10 cellular contexts compared by ENCODE assay signal in the genomic region with DNA sequence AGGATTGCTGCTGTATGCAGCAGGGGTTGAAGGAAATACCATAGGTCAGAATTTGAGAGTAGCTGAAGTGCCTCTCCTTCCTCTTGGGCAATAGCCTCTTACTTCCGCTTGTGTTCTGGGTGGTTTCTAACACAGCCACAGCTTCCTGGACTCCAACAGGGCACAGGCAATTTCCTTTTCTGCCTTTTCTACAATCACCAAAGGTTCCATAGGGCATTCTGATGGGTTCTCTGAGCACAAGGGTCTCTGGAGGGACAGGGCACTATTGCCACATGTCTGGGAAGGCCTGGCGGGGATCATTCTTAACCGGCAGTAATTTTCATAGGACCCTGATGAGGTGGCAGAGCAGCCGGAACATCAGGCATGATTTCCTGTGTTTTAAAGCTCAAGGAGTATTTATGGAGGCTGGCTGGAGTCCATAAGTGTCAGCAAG. TPM values are rescaled to one million over a fixed set of nuclear protein-coding genes. Genes with fewer than 3 reads are reported as not detected.
A peak's percentile ranks its signal among the peaks of the same experiment; 100 is the strongest.
DNase-seq lines count a peak whose midpoint lies in the region; ATAC-seq and TF ChIP-seq lines count a peak whose summit lies in the region.
"Had no signal": no experiment of that assay in that cellular context is flagged by ENCODE, and none has a peak within 500 bp of the region (broad histone marks: within the 10 kb centered on the region; RNA-seq: fewer than 3 reads in every experiment).

No MANE protein-coding gene starts in this region.

- peaks cover 0 to 30% (median 18%) of the 10 kb centered on the region in 4 donors for H3K4me1 ChIP-seq in Peyer's patch
- peaks cover 4% of the 10 kb centered on the region for H3K4me1 ChIP-seq in colonic mucosa
- no peaks in the 10 kb centered on the region for H3K4me1 ChIP-seq in PC-9 (replicated peaks; ENCODE audit: insufficient read depth)

- intact Hi-C loops in colonic mucosa (cut with DNase I) = no loop called here
- intact Hi-C loops in PC-9 (cut with micrococcal nuclease; ENCODE audit: unreplicated experiment) = loop anchor here (10.0 kb wide), 1 partner anchor 164 kb away; no protein-coding TSS in a partner anchor

- H3K79me2 ChIP-seq in PC-9 (ENCODE audit: low read depth) = no peaks in the 10 kb centered on the region

- TF ChIP-seq CTCF in Peyer's patch (IDR thresholded peaks at IDR 0.05) (no peak), colonic mucosa (IDR thresholded peaks at IDR 0.05) (no peak), nephron (IDR thresholded peaks at IDR 0.05; ENCODE audit: unreplicated experiment in 3 of 3) (no peak), PC-9 (conservative IDR thresholded peaks at IDR 0.05) (no peak)

- peaks cover 33% of the 10 kb centered on the region for H3K4me1 Mint-ChIP-seq in nephron

- H3K27ac ChIP-seq in Peyer's patch (peak overlapping the region; percentile 13 to 82 (median 72)), colonic mucosa (peak overlapping the region; percentile 84), PC-9 (no peak overlapping the region)
- H3K27ac ChIP-seq: SJSA1 had no signal

- no peak overlapping the region for H3K4me3 ChIP-seq in Peyer's patch
- no peak overlapping the region for H3K4me3 ChIP-seq in colonic mucosa
- no peak overlapping the region for H3K4me3 ChIP-seq in PC-9
- H3K4me3 ChIP-seq in MG63 = no peak overlapping the region
- H3K4me3 ChIP-seq: SJSA1 had no signal

- H3K9ac ChIP-seq in colonic mucosa (ENCODE audit: low read depth in 2 of 2, low read length in 2 of 2) = peak overlapping the region in 1 of 2 donors; percentile 51

- no peaks in the 10 kb centered on the region for H3K27me3 ChIP-seq in Peyer's patch
- H3K27me3 ChIP-seq in colonic mucosa = no peaks in the 10 kb centered on the region
- H3K27me3 ChIP-seq in PC-9 (ENCODE audit: insufficient read depth, low read depth) = no peaks in the 10 kb centered on the region
- H3K27me3 ChIP-seq in MG63 = no peaks in the 10 kb centered on the region
- H3K27me3 ChIP-seq: SJSA1 had no signal

- peak overlapping the region; percentile 71 to 83 (median 79) for H3K27ac Mint-ChIP-seq in nephron

- no peaks in the 10 kb centered on the region for H3K9me2 ChIP-seq in PC-9 (ENCODE audit: insufficient read depth)

- CTCF ChIA-PET in PC-9 (lab: Charles Lee) = no interaction called here

- no peaks in the 10 kb centered on the region for H3K9me3 Mint-ChIP-seq in nephron

- H2AFZ ChIP-seq in PC-9 = no peak overlapping the region

- ATAC-seq in HG03469 (IDR thresholded peaks at IDR 0.05; ENCODE audit: unreplicated experiment) (no peak), GM18505 (IDR thresholded peaks at IDR 0.05; ENCODE audit: unreplicated experiment) (no peak)

- DNase-seq in H4 (ENCODE audit: low spot score) (peak; percentile 44), Peyer's patch (peak in 2 of 3 donors; percentile 56 to 80), colonic mucosa (peak; percentile 69), PC-9 (no peak), MG63 (no peak)

- H3K36me3 Mint-ChIP-seq in nephron (ENCODE audit: low read depth) = no peaks in the 10 kb centered on the region

- no peak overlapping the region for H3K4me2 ChIP-seq in PC-9

- no peaks in the 10 kb centered on the region for H3K36me3 ChIP-seq in Peyer's patch
- no peaks in the 10 kb centered on the region for H3K36me3 ChIP-seq in colonic mucosa
- no peaks in the 10 kb centered on the region for H3K36me3 ChIP-seq in PC-9 (ENCODE audit: low read depth)
- no peaks in the 10 kb centered on the region for H3K36me3 ChIP-seq in MG63
- H3K36me3 ChIP-seq: SJSA1 had no signal

- POLR2A ChIA-PET in PC-9 (lab: Charles Lee; ENCODE audit: unreplicated experiment) = interaction anchor here (0.8 kb wide), 1 partner anchor 93 kb away, joined by 8 read pairs; no protein-coding TSS in a partner anchor

- H3F3A ChIP-seq in PC-9 (ENCODE audit: insufficient read depth, low read depth) = peaks cover 3% of the 10 kb centered on the region; the same call in 1 of the 2 replicates

- no TSS peak for BruUV-seq in PC-9 (replicated peaks; lab: Mats Ljungman, UMichigan)

- H3K9me3 ChIP-seq in Peyer's patch = no peaks in the 10 kb centered on the region
- no peaks in the 10 kb centered on the region for H3K9me3 ChIP-seq in colonic mucosa
- no peaks in the 10 kb centered on the region for H3K9me3 ChIP-seq in PC-9 (ENCODE audit: insufficient read depth, low read depth)
- H3K9me3 ChIP-seq in MG63 = no peaks in the 10 kb centered on the region
- H3K9me3 ChIP-seq: SJSA1 had no signal

- TF ChIP-seq POLR2A in Peyer's patch (IDR thresholded peaks at IDR 0.05) (no peak), GM18505 (IDR thresholded peaks at IDR 0.05; ENCODE audit: borderline replicate concordance, extremely low read depth, insufficient read depth, insufficient read length) (no peak)

- H4K20me1 ChIP-seq in PC-9 (ENCODE audit: insufficient read depth) = no peaks in the 10 kb centered on the region

- H3K4me3 Mint-ChIP-seq in nephron = peak overlapping the region in 2 of 3 experiments; percentile 6 to 32

- H3K27me3 Mint-ChIP-seq in nephron (ENCODE audit: low read depth) = peaks cover 3% of the 10 kb centered on the region

RNA-seq across cellular contexts. Expression of a gene that starts 5.5 kb away (rescaled TPM):
- 65.1 and 74.0 TPM in 2 replicates for total RNA-seq in H4 (2014; rRNA removed; shearing (Covaris generic))
- total RNA-seq in Peyer's patch = 10 to 100 TPM in 3 of 4 donors, 1 to 10 TPM in 1; 9.5 to 32.2 (median 25.5) TPM
- 10 to 100 TPM; 18.2 to 34.9 TPM for total RNA-seq in colonic mucosa
- 75.5 and 77.7 TPM in 2 replicates for total RNA-seq in PC-9 (2021)
- total RNA-seq in MG63 (2014; rRNA removed; shearing (Covaris generic); ENCODE audit: low replicate concordance) = 43.5 and 53.7 TPM in 2 replicates

RNA-seq across cellular contexts. Expression of a gene that starts 31.5 kb away (rescaled TPM):
- not detected in 2 replicates for total RNA-seq in H4 (2014; rRNA removed; shearing (Covaris generic))
- not detected for total RNA-seq in Peyer's patch
- not detected for total RNA-seq in colonic mucosa
- not detected in 2 replicates for total RNA-seq in PC-9 (2021)
- not detected in 2 replicates for total RNA-seq in MG63 (2014; rRNA removed; shearing (Covaris generic); ENCODE audit: low replicate concordance)
- total RNA-seq: mononuclear cell, SJSA1 had no signal

RNA-seq across cellular contexts. Expression of a gene that starts 38.9 kb away (rescaled TPM):
- not detected in 2 replicates for total RNA-seq in H4 (2014; rRNA removed; shearing (Covaris generic))
- total RNA-seq in Peyer's patch (not detected), colonic mucosa (under 1 TPM; 0.05 TPM), PC-9 (2021) (not detected in 2 replicates)
- total RNA-seq in MG63 (2014; rRNA removed; shearing (Covaris generic); ENCODE audit: low replicate concordance) = 0.36 TPM in 1 of 2 replicates, not detected in the other
- total RNA-seq: SJSA1 had no signal

RNA-seq across cellular contexts. Expression of a gene that starts 49.5 kb away (rescaled TPM):
- 130 and 134 TPM in 2 replicates for total RNA-seq in H4 (2014; rRNA removed; shearing (Covaris generic))
- total RNA-seq in Peyer's patch = 10 to 100 TPM in 3 of 4 donors, 1 to 10 TPM in 1; 10.0 to 50.3 (median 11.5) TPM
- total RNA-seq in colonic mucosa = 10 to 100 TPM in 1 of 2 donors, 1 to 10 TPM in 1; 8.5 to 12.4 TPM
- 52.9 and 58.9 TPM in 2 replicates for total RNA-seq in PC-9 (2021)
- total RNA-seq in MG63 (2014; rRNA removed; shearing (Covaris generic); ENCODE audit: low replicate concordance) = 60.2 and 71.1 TPM in 2 replicates

Comparison
In these comparisons a context has a peak if more than half of its experiments do, and no peak if none do; other contexts are left out.
1. DNase-seq: peak in H4 (single experiment), Peyer's patch (2 of 3) and colonic mucosa (single experiment); none in PC-9 (0 of 2) and MG63 (single experiment).